ENCODE assay signal across 2 cellular contexts in the genomic region with DNA sequence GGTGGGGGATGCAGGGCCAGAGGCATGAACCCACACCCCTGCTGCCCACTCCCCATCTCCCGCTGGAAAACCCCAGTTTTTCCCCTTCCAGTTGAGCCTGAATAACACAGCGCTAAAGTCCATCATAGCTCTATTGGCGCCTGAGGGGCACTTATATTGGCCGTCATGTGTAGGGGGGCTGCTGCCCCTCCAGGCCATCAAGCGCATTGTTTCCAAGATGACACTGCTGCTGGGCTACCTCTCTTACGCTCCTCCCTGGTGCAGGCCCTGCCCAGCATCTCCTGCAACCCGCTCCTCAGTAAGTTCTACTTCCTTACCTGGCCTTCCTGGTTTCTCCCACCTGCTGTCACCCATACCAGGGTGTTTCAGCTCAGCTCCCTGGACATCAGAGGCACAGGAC.
TF ChIP-seq lines count a peak whose summit lies in the region.

No MANE protein-coding gene starts in this region.

TF ChIP-seq in GM23338, 12 proteins besides CTCF, POLR2A, EP300 and RAD21:
- TF ChIP-seq STAT1 (IDR thresholded peaks at IDR 0.05; ENCODE audit: unreplicated experiment) (no peak), NANOG (IDR thresholded peaks at IDR 0.05; ENCODE audit: borderline replicate concordance) (no peak), CREB1 (CRISPR knock-in tag; IDR thresholded peaks at IDR 0.05; ENCODE audit: low read depth) (no peak), EZH2phosphoT487 (IDR thresholded peaks at IDR 0.05; ENCODE audit: unreplicated experiment) (no peak)

TF ChIP-seq in WTC11, 78 proteins besides CTCF, POLR2A, EP300 and RAD21:
- TF ChIP-seq STAT6 (CRISPR knock-in tag; conservative IDR thresholded peaks at IDR 0.05; ENCODE audit: low read depth) (no peak), TEAD4 (CRISPR knock-in tag; IDR thresholded peaks at IDR 0.05) (no peak), MLX (CRISPR knock-in tag; IDR thresholded peaks at IDR 0.05) (no peak), JAZF1 (CRISPR knock-in tag; IDR thresholded peaks at IDR 0.05) (no peak), SOX15 (CRISPR knock-in tag; IDR thresholded peaks at IDR 0.05) (no peak), FOXK1 (CRISPR knock-in tag; IDR thresholded peaks at IDR 0.05) (no peak), ATF2 (CRISPR knock-in tag; IDR thresholded peaks at IDR 0.05; ENCODE audit: borderline replicate concordance, low read depth) (no peak)
- TF ChIP-seq, protein P1, sequence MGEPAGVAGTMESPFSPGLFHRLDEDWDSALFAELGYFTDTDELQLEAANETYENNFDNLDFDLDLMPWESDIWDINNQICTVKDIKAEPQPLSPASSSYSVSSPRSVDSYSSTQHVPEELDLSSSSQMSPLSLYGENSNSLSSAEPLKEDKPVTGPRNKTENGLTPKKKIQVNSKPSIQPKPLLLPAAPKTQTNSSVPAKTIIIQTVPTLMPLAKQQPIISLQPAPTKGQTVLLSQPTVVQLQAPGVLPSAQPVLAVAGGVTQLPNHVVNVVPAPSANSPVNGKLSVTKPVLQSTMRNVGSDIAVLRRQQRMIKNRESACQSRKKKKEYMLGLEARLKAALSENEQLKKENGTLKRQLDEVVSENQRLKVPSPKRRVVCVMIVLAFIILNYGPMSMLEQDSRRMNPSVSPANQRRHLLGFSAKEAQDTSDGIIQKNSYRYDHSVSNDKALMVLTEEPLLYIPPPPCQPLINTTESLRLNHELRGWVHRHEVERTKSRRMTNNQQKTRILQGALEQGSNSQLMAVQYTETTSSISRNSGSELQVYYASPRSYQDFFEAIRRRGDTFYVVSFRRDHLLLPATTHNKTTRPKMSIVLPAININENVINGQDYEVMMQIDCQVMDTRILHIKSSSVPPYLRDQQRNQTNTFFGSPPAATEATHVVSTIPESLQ (CRISPR knock-in tag; IDR thresholded peaks at IDR 0.05), result no peak
